Comparison of ENCODE assay signal across 2 cellular contexts in the genomic region with DNA sequence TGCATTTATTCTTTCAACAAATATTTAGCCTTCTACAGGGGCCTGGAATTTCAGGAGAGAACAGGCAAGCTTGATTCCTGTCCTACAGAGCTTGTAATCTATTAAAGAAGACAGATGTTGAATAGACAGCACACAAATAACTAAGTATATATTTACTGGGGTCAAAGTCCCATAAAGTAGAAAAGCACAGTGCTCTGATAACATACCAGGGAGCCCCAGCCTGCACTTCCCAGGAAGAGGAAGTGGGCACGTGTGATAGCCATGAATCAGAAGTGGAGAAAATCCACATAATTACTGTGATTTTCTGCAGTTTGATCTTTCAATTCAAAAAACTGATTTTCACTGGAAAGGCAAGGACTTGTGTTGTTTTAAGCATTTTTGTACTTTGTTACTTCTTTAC.
TF ChIP-seq lines count a peak whose summit lies in the region.

No MANE protein-coding gene starts in this region.

TF ChIP-seq in HepG2, 621 proteins besides CTCF, POLR2A, EP300 and RAD21 (continued from another document and continues in another):
- TF ChIP-seq, protein P1, sequence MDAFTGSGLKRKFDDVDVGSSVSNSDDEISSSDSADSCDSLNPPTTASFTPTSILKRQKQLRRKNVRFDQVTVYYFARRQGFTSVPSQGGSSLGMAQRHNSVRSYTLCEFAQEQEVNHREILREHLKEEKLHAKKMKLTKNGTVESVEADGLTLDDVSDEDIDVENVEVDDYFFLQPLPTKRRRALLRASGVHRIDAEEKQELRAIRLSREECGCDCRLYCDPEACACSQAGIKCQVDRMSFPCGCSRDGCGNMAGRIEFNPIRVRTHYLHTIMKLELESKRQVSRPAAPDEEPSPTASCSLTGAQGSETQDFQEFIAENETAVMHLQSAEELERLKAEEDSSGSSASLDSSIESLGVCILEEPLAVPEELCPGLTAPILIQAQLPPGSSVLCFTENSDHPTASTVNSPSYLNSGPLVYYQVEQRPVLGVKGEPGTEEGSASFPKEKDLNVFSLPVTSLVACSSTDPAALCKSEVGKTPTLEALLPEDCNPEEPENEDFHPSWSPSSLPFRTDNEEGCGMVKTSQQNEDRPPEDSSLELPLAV (CRISPR knock-in tag; conservative IDR thresholded peaks at IDR 0.05; ENCODE audit: low read depth) = no peak
- no peak for TF ChIP-seq CEBPG (CRISPR knock-in tag; IDR thresholded peaks at IDR 0.05)
- TF ChIP-seq, protein P2, sequence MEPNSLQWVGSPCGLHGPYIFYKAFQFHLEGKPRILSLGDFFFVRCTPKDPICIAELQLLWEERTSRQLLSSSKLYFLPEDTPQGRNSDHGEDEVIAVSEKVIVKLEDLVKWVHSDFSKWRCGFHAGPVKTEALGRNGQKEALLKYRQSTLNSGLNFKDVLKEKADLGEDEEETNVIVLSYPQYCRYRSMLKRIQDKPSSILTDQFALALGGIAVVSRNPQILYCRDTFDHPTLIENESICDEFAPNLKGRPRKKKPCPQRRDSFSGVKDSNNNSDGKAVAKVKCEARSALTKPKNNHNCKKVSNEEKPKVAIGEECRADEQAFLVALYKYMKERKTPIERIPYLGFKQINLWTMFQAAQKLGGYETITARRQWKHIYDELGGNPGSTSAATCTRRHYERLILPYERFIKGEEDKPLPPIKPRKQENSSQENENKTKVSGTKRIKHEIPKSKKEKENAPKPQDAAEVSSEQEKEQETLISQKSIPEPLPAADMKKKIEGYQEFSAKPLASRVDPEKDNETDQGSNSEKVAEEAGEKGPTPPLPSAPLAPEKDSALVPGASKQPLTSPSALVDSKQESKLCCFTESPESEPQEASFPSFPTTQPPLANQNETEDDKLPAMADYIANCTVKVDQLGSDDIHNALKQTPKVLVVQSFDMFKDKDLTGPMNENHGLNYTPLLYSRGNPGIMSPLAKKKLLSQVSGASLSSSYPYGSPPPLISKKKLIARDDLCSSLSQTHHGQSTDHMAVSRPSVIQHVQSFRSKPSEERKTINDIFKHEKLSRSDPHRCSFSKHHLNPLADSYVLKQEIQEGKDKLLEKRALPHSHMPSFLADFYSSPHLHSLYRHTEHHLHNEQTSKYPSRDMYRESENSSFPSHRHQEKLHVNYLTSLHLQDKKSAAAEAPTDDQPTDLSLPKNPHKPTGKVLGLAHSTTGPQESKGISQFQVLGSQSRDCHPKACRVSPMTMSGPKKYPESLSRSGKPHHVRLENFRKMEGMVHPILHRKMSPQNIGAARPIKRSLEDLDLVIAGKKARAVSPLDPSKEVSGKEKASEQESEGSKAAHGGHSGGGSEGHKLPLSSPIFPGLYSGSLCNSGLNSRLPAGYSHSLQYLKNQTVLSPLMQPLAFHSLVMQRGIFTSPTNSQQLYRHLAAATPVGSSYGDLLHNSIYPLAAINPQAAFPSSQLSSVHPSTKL (CRISPR knock-in tag; IDR thresholded peaks at IDR 0.05) = peak; percentile 76
- TF ChIP-seq, protein P3, sequence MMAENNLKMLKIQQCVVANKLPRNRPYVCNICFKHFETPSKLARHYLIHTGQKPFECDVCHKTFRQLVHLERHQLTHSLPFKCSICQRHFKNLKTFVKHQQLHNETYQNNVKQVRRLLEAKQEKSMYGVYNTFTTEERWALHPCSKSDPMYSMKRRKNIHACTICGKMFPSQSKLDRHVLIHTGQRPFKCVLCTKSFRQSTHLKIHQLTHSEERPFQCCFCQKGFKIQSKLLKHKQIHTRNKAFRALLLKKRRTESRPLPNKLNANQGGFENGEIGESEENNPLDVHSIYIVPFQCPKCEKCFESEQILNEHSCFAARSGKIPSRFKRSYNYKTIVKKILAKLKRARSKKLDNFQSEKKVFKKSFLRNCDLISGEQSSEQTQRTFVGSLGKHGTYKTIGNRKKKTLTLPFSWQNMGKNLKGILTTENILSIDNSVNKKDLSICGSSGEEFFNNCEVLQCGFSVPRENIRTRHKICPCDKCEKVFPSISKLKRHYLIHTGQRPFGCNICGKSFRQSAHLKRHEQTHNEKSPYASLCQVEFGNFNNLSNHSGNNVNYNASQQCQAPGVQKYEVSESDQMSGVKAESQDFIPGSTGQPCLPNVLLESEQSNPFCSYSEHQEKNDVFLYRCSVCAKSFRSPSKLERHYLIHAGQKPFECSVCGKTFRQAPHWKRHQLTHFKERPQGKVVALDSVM (CRISPR knock-in tag; IDR thresholded peaks at IDR 0.05) = no peak
- TF ChIP-seq HES4 (CRISPR knock-in tag; IDR thresholded peaks at IDR 0.05; ENCODE audit: borderline replicate concordance) = no peak
- TF ChIP-seq ZNF615 (CRISPR knock-in tag; IDR thresholded peaks at IDR 0.05; ENCODE audit: borderline replicate concordance) = no peak
- TF ChIP-seq KDM2A (CRISPR knock-in tag; IDR thresholded peaks at IDR 0.05; ENCODE audit: borderline replicate concordance, low read depth) = no peak
- TF ChIP-seq ZNF564 (CRISPR knock-in tag; IDR thresholded peaks at IDR 0.05) = no peak
- TF ChIP-seq, protein P4, sequence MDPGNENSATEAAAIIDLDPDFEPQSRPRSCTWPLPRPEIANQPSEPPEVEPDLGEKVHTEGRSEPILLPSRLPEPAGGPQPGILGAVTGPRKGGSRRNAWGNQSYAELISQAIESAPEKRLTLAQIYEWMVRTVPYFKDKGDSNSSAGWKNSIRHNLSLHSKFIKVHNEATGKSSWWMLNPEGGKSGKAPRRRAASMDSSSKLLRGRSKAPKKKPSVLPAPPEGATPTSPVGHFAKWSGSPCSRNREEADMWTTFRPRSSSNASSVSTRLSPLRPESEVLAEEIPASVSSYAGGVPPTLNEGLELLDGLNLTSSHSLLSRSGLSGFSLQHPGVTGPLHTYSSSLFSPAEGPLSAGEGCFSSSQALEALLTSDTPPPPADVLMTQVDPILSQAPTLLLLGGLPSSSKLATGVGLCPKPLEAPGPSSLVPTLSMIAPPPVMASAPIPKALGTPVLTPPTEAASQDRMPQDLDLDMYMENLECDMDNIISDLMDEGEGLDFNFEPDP (CRISPR knock-in tag; conservative IDR thresholded peaks at IDR 0.05) = no peak
- no peak for TF ChIP-seq SOX13 (IDR thresholded peaks at IDR 0.05)
- TF ChIP-seq SOX13 (CRISPR knock-in tag; conservative IDR thresholded peaks at IDR 0.05 in 1 of 2, IDR thresholded peaks at IDR 0.05 in 1 of 2) = peak in 1 of 2 experiments; percentile 36; a peak in 1 of 4 replicates
- TF ChIP-seq FOXA1 (IDR thresholded peaks at IDR 0.05) = no peak
- no peak for TF ChIP-seq FOXA1 (CRISPR knock-in tag; IDR thresholded peaks at IDR 0.05)
- TF ChIP-seq REXO4 (CRISPR knock-in tag; IDR thresholded peaks at IDR 0.05; ENCODE audit: borderline replicate concordance) = no peak
- TF ChIP-seq, protein P5, sequence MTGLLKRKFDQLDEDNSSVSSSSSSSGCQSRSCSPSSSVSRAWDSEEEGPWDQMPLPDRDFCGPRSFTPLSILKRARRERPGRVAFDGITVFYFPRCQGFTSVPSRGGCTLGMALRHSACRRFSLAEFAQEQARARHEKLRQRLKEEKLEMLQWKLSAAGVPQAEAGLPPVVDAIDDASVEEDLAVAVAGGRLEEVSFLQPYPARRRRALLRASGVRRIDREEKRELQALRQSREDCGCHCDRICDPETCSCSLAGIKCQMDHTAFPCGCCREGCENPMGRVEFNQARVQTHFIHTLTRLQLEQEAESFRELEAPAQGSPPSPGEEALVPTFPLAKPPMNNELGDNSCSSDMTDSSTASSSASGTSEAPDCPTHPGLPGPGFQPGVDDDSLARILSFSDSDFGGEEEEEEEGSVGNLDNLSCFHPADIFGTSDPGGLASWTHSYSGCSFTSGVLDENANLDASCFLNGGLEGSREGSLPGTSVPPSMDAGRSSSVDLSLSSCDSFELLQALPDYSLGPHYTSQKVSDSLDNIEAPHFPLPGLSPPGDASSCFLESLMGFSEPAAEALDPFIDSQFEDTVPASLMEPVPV (CRISPR knock-in tag; IDR thresholded peaks at IDR 0.05) = no peak
- no peak for TF ChIP-seq HDAC2 (CRISPR knock-in tag; IDR thresholded peaks at IDR 0.05)

TF ChIP-seq in SK-N-SH treated with all-trans-retinoic acid at 6 μM for 48 hours, 23 proteins besides CTCF, POLR2A, EP300 and RAD21 (continued from another document):
- TF ChIP-seq, protein P6, sequence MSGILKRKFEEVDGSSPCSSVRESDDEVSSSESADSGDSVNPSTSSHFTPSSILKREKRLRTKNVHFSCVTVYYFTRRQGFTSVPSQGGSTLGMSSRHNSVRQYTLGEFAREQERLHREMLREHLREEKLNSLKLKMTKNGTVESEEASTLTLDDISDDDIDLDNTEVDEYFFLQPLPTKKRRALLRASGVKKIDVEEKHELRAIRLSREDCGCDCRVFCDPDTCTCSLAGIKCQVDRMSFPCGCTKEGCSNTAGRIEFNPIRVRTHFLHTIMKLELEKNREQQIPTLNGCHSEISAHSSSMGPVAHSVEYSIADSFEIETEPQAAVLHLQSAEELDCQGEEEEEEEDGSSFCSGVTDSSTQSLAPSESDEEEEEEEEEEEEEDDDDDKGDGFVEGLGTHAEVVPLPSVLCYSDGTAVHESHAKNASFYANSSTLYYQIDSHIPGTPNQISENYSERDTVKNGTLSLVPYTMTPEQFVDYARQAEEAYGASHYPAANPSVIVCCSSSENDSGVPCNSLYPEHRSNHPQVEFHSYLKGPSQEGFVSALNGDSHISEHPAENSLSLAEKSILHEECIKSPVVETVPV (CRISPR knock-in tag; IDR thresholded peaks at IDR 0.05) = no peak
- TF ChIP-seq ZNF8 (CRISPR knock-in tag; IDR thresholded peaks at IDR 0.05) (no peak), OSR1 (CRISPR knock-in tag; IDR thresholded peaks at IDR 0.05) (no peak), ARNTL (CRISPR knock-in tag; IDR thresholded peaks at IDR 0.05; ENCODE audit: borderline replicate concordance, low read depth) (no peak), SNAI2 (CRISPR knock-in tag; IDR thresholded peaks at IDR 0.05) (no peak), PPARA (CRISPR knock-in tag; IDR thresholded peaks at IDR 0.05; ENCODE audit: borderline replicate concordance) (no peak)
- TF ChIP-seq, protein P7, sequence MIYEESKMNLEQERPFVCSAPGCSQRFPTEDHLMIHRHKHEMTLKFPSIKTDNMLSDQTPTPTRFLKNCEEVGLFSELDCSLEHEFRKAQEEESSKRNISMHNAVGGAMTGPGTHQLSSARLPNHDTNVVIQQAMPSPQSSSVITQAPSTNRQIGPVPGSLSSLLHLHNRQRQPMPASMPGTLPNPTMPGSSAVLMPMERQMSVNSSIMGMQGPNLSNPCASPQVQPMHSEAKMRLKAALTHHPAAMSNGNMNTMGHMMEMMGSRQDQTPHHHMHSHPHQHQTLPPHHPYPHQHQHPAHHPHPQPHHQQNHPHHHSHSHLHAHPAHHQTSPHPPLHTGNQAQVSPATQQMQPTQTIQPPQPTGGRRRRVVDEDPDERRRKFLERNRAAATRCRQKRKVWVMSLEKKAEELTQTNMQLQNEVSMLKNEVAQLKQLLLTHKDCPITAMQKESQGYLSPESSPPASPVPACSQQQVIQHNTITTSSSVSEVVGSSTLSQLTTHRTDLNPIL (CRISPR knock-in tag; IDR thresholded peaks at IDR 0.05; ENCODE audit: low read depth) = no peak
TF ChIP-seq in SK-N-SH treated with all-trans-retinoic acid at 6 μM for 48 hours: peak in this region for 0.
